Comparison of ENCODE assay signal across 22 cellular contexts in the genomic region with DNA sequence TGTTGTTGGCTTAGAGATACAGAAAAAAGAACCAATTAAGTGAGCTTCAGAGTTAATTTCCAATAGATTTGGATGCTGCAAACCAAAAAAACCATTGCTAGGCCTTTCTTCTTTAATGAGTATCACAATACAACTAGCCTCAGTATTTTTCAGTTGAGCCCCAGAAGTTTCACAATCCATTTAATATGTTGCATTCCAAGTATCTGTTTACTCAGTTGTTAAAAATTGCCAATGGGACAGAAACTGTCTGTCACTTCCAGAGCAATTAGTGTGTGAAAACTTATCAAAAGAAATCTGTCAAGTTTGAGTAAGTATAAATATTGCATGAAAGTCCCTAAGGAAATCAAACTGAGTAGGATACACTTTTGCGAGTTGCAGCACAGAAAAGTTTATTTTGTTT.
"Had no signal": no experiment of that assay in that cellular context is flagged by ENCODE, and none has a peak within 500 bp of the region (broad histone marks: within the 10 kb centered on the region; RNA-seq: fewer than 3 reads in every experiment).

No MANE protein-coding gene starts in this region.

- H3K4me3 ChIP-seq: esophagus squamous epithelium, mucosa of descending colon, prostate gland, thoracic aorta, tibial nerve, upper lobe of left lung had no signal

- ATAC-seq: effector memory CD8-positive, alpha-beta T cell; left cardiac atrium; mucosa of descending colon; stimulated activated naive B cell treated with anti-CD40 and anti-IgM and Interleukin-4, amounts not matched to agents 10 μg/mL and 1 μg/mL and 100 μg/mL, for 72 hours had no signal

- H3K27ac ChIP-seq: neutrophil, prostate gland, thoracic aorta, tibial nerve, upper lobe of left lung had no signal

- H3K36me3 ChIP-seq: esophagus squamous epithelium, neutrophil, prostate gland, thoracic aorta, tibial nerve, upper lobe of left lung had no signal

- H3K4me1 ChIP-seq: esophagus squamous epithelium, prostate gland, tibial nerve, upper lobe of left lung had no signal

- DNase-seq: cerebellar nuclear complex; cortex of kidney; effector memory CD8-positive, alpha-beta T cell; erythroblast; esophagus squamous epithelium; foreskin melanocyte; left cardiac atrium; mesenchymal stem cell; mucosa of descending colon; naive B cell; right cardiac atrium; small intestine; stimulated activated CD4-positive, alpha-beta T cell treated with anti-CD3 and anti-CD28 coated beads, Interleukin-15, amount 100 ng/mL, for 24 hours; stimulated activated CD4-positive, alpha-beta T cell treated with anti-CD3 and anti-CD28 coated beads, Interleukin-2, amount 100 ng/mL, for 48 hours; stimulated activated naive B cell treated with anti-CD40 and anti-IgM and Interleukin-4, amounts not matched to agents 10 μg/mL and 1 μg/mL and 100 μg/mL, for 72 hours; upper lobe of left lung had no signal

- H3K27me3 ChIP-seq: esophagus squamous epithelium, neutrophil, tibial nerve, upper lobe of left lung had no signal

- H3K9me3 ChIP-seq: esophagus squamous epithelium, mucosa of descending colon, neutrophil, prostate gland, thoracic aorta, tibial nerve, upper lobe of left lung had no signal

- FAIRE-seq: endometrium, small intestine, urothelium cell line had no signal
